ENCODE assay signal across 19 cellular contexts in genomic region chr2:16621348-16621747, GRCh38. TPM values are rescaled to one million over a fixed set of nuclear protein-coding genes. Genes with fewer than 3 reads are reported as not detected.
DNase-seq lines count a peak whose midpoint lies in the region; ATAC-seq and TF ChIP-seq lines count a peak whose summit lies in the region.
"Had no signal": no experiment of that assay in that cellular context is flagged by ENCODE, and none has a peak within 500 bp of the region (broad histone marks: within the 10 kb centered on the region; RNA-seq: fewer than 3 reads in every experiment).

No MANE protein-coding gene starts in this region.

- H3K4me3 Mint-ChIP-seq in CD14-positive monocyte, result peak overlapping the region in 1 of 2 donors; percentile 19
- H3K4me3 Mint-ChIP-seq in stimulated activated memory B cell treated with anti-CD40 and anti-IgM and Interleukin-4, amounts not matched to agents 10 μg/mL and 1 μg/mL and 100 μg/mL, for 72 hours, result no peak overlapping the region
- H3K4me3 Mint-ChIP-seq: WTC11 had no signal

- H3F3A ChIP-seq in SK-N-SH (replicated peaks; ENCODE audit: insufficient read depth), result no peaks in the 10 kb centered on the region

- peaks cover 90 to 92% of the 10 kb centered on the region in 2 donors for H3K36me3 Mint-ChIP-seq in CD14-positive monocyte
- peaks cover 57% of the 10 kb centered on the region for H3K36me3 Mint-ChIP-seq in stimulated activated memory B cell treated with anti-CD40 and anti-IgM and Interleukin-4, amounts not matched to agents 10 μg/mL and 1 μg/mL and 100 μg/mL, for 72 hours
- H3K36me3 Mint-ChIP-seq: WTC11 had no signal

- H2AFZ ChIP-seq in SK-N-SH (ENCODE audit: low read depth), result no peak overlapping the region

- peaks cover 92% of the 10 kb centered on the region for H3K4me1 Mint-ChIP-seq in CD14-positive monocyte
- H3K4me1 Mint-ChIP-seq in stimulated activated memory B cell treated with anti-CD40 and anti-IgM and Interleukin-4, amounts not matched to agents 10 μg/mL and 1 μg/mL and 100 μg/mL, for 72 hours, result peaks cover 81% of the 10 kb centered on the region

- H3K27me3 ChIP-seq in left lung, result no peaks in the 10 kb centered on the region
- no peaks in the 10 kb centered on the region for H3K27me3 ChIP-seq in testis
- no peaks in the 10 kb centered on the region for H3K27me3 ChIP-seq in SK-N-SH (ENCODE audit: insufficient read depth)
- H3K27me3 ChIP-seq: cardiac muscle cell had no signal

- no peaks in the 10 kb centered on the region for H3K79me2 ChIP-seq in SK-N-SH (ENCODE audit: insufficient read depth)

- peak overlapping the region; percentile 68 to 97 for H3K27ac ChIP-seq in left lung
- no peak overlapping the region for H3K27ac ChIP-seq in testis
- no peak overlapping the region for H3K27ac ChIP-seq in SK-N-SH (ENCODE audit: low read depth in 2 of 2, low read length in 1 of 2)
- H3K27ac ChIP-seq: cardiac muscle cell had no signal

- POLR2A ChIA-PET in SK-N-SH (lab: Yijun Ruan, JAX), result no interaction called here

- H3K9ac ChIP-seq in SK-N-SH, result no peak overlapping the region

- TF ChIP-seq RAD21 in SK-N-SH (IDR thresholded peaks at IDR 0.05; ENCODE audit: low read length), result no peak

- H3K4me2 ChIP-seq in SK-N-SH, result no peak overlapping the region

- H3K36me3 ChIP-seq in left lung (no peaks in the 10 kb centered on the region), testis (ENCODE audit: low read depth, missing control alignments) (no peaks in the 10 kb centered on the region), SK-N-SH (replicated peaks in 1 of 2; ENCODE audit: control insufficient read depth in 1 of 2, insufficient read depth in 2 of 2, low read length in 1 of 2) (no peaks in the 10 kb centered on the region)
- H3K36me3 ChIP-seq: cardiac muscle cell had no signal

- ATAC-seq in left lung (no peak), SK-N-SH treated with all-trans-retinoic acid at 6 μM for 48 hours (no peak)
- ATAC-seq in stimulated activated memory B cell treated with anti-CD40 and anti-IgM and Interleukin-4, amounts not matched to agents 10 μg/mL and 1 μg/mL and 100 μg/mL, for 72 hours, result no peak
- ATAC-seq: left cardiac atrium, WTC11 had no signal

- H4K20me1 ChIP-seq in SK-N-SH (ENCODE audit: insufficient read depth), result no peaks in the 10 kb centered on the region

- H3K9me3 ChIP-seq in left lung (no peaks in the 10 kb centered on the region), testis (no peaks in the 10 kb centered on the region), SK-N-SH (no peaks in the 10 kb centered on the region)

- peak overlapping the region; percentile 98 to 100 (median 99) for H3K27ac Mint-ChIP-seq in CD14-positive monocyte
- peak overlapping the region; percentile 92 for H3K27ac Mint-ChIP-seq in stimulated activated memory B cell treated with anti-CD40 and anti-IgM and Interleukin-4, amounts not matched to agents 10 μg/mL and 1 μg/mL and 100 μg/mL, for 72 hours
- H3K27ac Mint-ChIP-seq: WTC11 had no signal

- WGBS in testis, 2 donors, result 93 to 95% methylated on average over 4 of the region's 4 CpGs
- WGBS in SK-N-SH (ENCODE audit: low lambda C conversion rate), result 32% methylated on average over 4 of the region's 4 CpGs

- H3K9me2 ChIP-seq in SK-N-SH, result no peaks in the 10 kb centered on the region

- H3K4me3 ChIP-seq in choroid plexus epithelial cell (ENCODE audit: low read depth, low read length) (no peak overlapping the region), left lung (no peak overlapping the region), testis (no peak overlapping the region), SK-N-SH (ENCODE audit: low read depth in 2 of 2, low read length in 1 of 2) (no peak overlapping the region)
- H3K4me3 ChIP-seq: cardiac muscle cell had no signal

- CTCF ChIA-PET in SK-N-SH (lab: Yijun Ruan, JAX), result interaction anchor here (0.7 to 17.2 kb wide), 7 partner anchors 9 to 1025 kb away, joined by 3 to 298 read pairs (median 27); no protein-coding TSS in a partner anchor

- TF ChIP-seq CTCF in CD14-positive monocyte (IDR thresholded peaks at IDR 0.05), result no peak
- TF ChIP-seq CTCF in choroid plexus epithelial cell (conservative IDR thresholded peaks at IDR 0.05; ENCODE audit: low read depth, low read length), result no peak
- no peak for TF ChIP-seq CTCF in left lung (IDR thresholded peaks at IDR 0.05)
- TF ChIP-seq CTCF in testis (IDR thresholded peaks at IDR 0.05), result no peak
- TF ChIP-seq CTCF in SK-N-SH (IDR thresholded peaks at IDR 0.05), result no peak

- TF ChIP-seq EP300 in SK-N-SH (IDR thresholded peaks at IDR 0.05; ENCODE audit: borderline replicate concordance in 1 of 2, low read depth in 1 of 2, low read length in 1 of 2), result no peak

- DNase-seq in CD14-positive monocyte (ENCODE audit: low spot score) (no peak), choroid plexus epithelial cell (ENCODE audit: low read depth) (peak; percentile 71), left lung (no peak), testis (no peak), DMS79 treated with DMSO at 0.1 percent for 48 hours (lab: John Stamatoyannopoulos, UW) (no peak), SK-N-SH (no peak)
- DNase-seq: activated CD4-positive, alpha-beta T cell treated with anti-CD3 and anti-CD28 coated beads, Interleukin-2, amount 50 U/mL, for 48 hours; activated gamma-delta T cell; DMS79; KBM-7; left cardiac atrium; MV-4-11; NCI-H1694 treated with DMSO at 0.1 percent for 48 hours; retina; stimulated activated CD4-positive, alpha-beta T cell treated with anti-CD3 and anti-CD28 coated beads, Interleukin-12 subunit alpha, Interleukin-12 subunit beta, amount 100 ng/mL, for 4 hours had no signal

- H3K9me3 Mint-ChIP-seq in CD14-positive monocyte, result peaks cover 0 to 1% (median 0%) of the 10 kb centered on the region in 7 donors
- H3K9me3 Mint-ChIP-seq in stimulated activated memory B cell treated with anti-CD40 and anti-IgM and Interleukin-4, amounts not matched to agents 10 μg/mL and 1 μg/mL and 100 μg/mL, for 72 hours, result no peaks in the 10 kb centered on the region
- H3K9me3 Mint-ChIP-seq: WTC11 had no signal

- H3K27me3 Mint-ChIP-seq in CD14-positive monocyte (ENCODE audit: low read depth in 3 of 3), result peaks cover 0 to 3% (median 0%) of the 10 kb centered on the region in 3 donors
- no peaks in the 10 kb centered on the region for H3K27me3 Mint-ChIP-seq in stimulated activated memory B cell treated with anti-CD40 and anti-IgM and Interleukin-4, amounts not matched to agents 10 μg/mL and 1 μg/mL and 100 μg/mL, for 72 hours

- no peak for TF ChIP-seq POLR2A in testis (IDR thresholded peaks at IDR 0.05)

- intact Hi-C loops in CD14-positive monocyte (cut with micrococcal nuclease), result no loop called here
- intact Hi-C loops in left lung (cut with DNase I), result no loop called here
- intact Hi-C loops in testis (cut with DNase I; ENCODE audit: low total_unique reads), result no loop called here

- H3K4me1 ChIP-seq in left lung (peaks cover 28 to 82% of the 10 kb centered on the region in 2 donors), testis (peaks cover 10% of the 10 kb centered on the region), SK-N-SH (ENCODE audit: control insufficient read depth in 1 of 2, insufficient read depth in 2 of 2, low read depth in 1 of 2, low read length in 1 of 2) (peaks cover 0 to 6% of the 10 kb centered on the region in 2 experiments; a peak in 2 of 4 replicates)

TF ChIP-seq in SK-N-SH treated with all-trans-retinoic acid at 6 μM for 48 hours, 23 proteins besides CTCF, POLR2A, EP300 and RAD21 (continues in another document):
- TF ChIP-seq RARB (CRISPR knock-in tag; IDR thresholded peaks at IDR 0.05), result no peak

TF ChIP-seq in SK-N-SH, 30 proteins besides CTCF, POLR2A, EP300 and RAD21 (continues in another document):
- TF ChIP-seq IRF3 (IDR thresholded peaks at IDR 0.05; ENCODE audit: low read depth, low read length) (no peak), GABPA (IDR thresholded peaks at IDR 0.05; ENCODE audit: low read depth) (no peak), USF2 (IDR thresholded peaks at IDR 0.05; ENCODE audit: borderline replicate concordance, low read depth, low read length) (no peak), JUND (IDR thresholded peaks at IDR 0.05) (no peak), MXI1 (IDR thresholded peaks at IDR 0.05; ENCODE audit: low read depth, low read length) (no peak), PBX3 (IDR thresholded peaks at IDR 0.05) (no peak), FOXM1 (IDR thresholded peaks at IDR 0.05; ENCODE audit: low read depth) (no peak), MAX (IDR thresholded peaks at IDR 0.05; ENCODE audit: low read depth) (no peak), YY1 (IDR thresholded peaks at IDR 0.05; ENCODE audit: low read depth) (no peak)

RNA-seq across cellular contexts. Expression of gene CYRIA, which starts 44.3 kb away (rescaled TPM):
- polyA plus RNA-seq in CD14-positive monocyte, result 100 to 1,000 TPM in 1 of 2 donors, 10 to 100 TPM in 1; 72.4 to 101 TPM
- 10 to 100 TPM; 20.3 to 21.3 TPM for total RNA-seq in left lung
- 1 to 10 TPM; 2.6 to 4.1 TPM for total RNA-seq in testis
- polyA plus RNA-seq in testis (ENCODE audit: insufficient read depth, low read depth, low replicate concordance), result 4.8 TPM
- polyA plus RNA-seq in SK-N-SH (2012; rRNA removed), result 0.08 and 0.13 TPM in 2 replicates
- 0.13 and 0.17 TPM in 2 replicates for polyA plus RNA-seq in SK-N-SH (2012; cell fraction: cytosol; rRNA removed)
- polyA plus RNA-seq in SK-N-SH (2012; cell fraction: nucleus; rRNA removed), result 0.19 and 0.23 TPM in 2 replicates

Comparison
In these comparisons a context has a peak if more than half of its experiments do, and no peak if none do; other contexts are left out.
1. H3K27ac ChIP-seq: peak in left lung (2 of 2); none in testis (0 of 2) and SK-N-SH (0 of 2).
2. RNA of gene CYRIA, which starts 44.3 kb away (polyA plus RNA-seq): 72.4 to 101 TPM in CD14-positive monocyte; 4.8 TPM in testis (single experiment) and 0.08 to 0.23 TPM in SK-N-SH; every median in the first group is over 10 times any median in the second.